Comparison of ENCODE assay signal across 25 cellular contexts in the genomic region with DNA sequence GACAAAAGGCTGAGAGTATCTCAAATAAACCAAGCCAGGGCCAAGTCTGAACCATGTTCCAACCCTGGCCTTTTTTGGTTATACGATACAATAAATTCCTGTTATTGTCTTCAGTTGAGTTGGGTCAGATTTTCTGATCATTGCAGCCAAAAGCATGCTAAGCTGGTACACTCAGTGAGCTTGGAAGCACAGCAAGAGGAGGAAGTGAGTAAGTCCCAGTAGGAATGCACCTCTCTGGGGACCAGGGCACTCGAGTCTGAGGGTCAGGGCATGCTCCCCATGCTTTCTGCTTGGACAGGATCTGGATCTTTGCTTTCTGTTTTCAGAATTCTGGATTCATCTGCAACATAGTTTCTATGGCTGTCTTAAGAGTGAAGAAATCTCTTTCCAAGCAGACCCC.
A peak's percentile ranks its signal among the peaks of the same experiment; 100 is the strongest.
DNase-seq lines count a peak whose midpoint lies in the region; ATAC-seq, FAIRE-seq and TF ChIP-seq lines count a peak whose summit lies in the region.
"Had no signal": no experiment of that assay in that cellular context is flagged by ENCODE, and none has a peak within 500 bp of the region (broad histone marks: within the 10 kb centered on the region; RNA-seq: fewer than 3 reads in every experiment).

No MANE protein-coding gene starts in this region.

- FAIRE-seq in H54 (lab: Jason Lieb, UNC) = peak; percentile 82
- peak; percentile 58 for FAIRE-seq in astrocyte (lab: Jason Lieb, UNC)
- FAIRE-seq: islet of Langerhans had no signal

- H3K27me3 Mint-ChIP-seq in astrocyte (ENCODE audit: low read depth, unreplicated experiment) = peaks cover 30% of the 10 kb centered on the region
- H3K27me3 Mint-ChIP-seq in endodermal cell (ENCODE audit: insufficient read depth) = peaks cover 3% of the 10 kb centered on the region

- H3K9ac ChIP-seq in astrocyte (ENCODE audit: low read length) = no peak overlapping the region
- no peak overlapping the region for H3K9ac ChIP-seq in endodermal cell (ENCODE audit: extremely low read depth, low read length, poor library complexity, severe bottlenecking)
- H3K9ac ChIP-seq: BLaER1 had no signal

- H3K36me3 ChIP-seq in astrocyte (ENCODE audit: insufficient read depth, low read length) (no peaks in the 10 kb centered on the region), aorta (ENCODE audit: control insufficient read depth in 1 of 2, insufficient read depth in 2 of 2, low read length in 1 of 2) (no peaks in the 10 kb centered on the region), endodermal cell (ENCODE audit: control insufficient read depth, insufficient read depth, low read length) (no peaks in the 10 kb centered on the region)
- H3K36me3 ChIP-seq: BLaER1, suprapubic skin had no signal

- H3K79me2 ChIP-seq in astrocyte (ENCODE audit: insufficient read depth, low read length) = no peaks in the 10 kb centered on the region

- H3K4me3 Mint-ChIP-seq in astrocyte (ENCODE audit: unreplicated experiment) = no peak overlapping the region
- no peak overlapping the region for H3K4me3 Mint-ChIP-seq in endodermal cell
- H3K4me3 Mint-ChIP-seq: activated CD4-positive, alpha-beta memory T cell treated with anti-CD3 and anti-CD28 coated beads for 36 hours; natural killer cell treated with Interleukin-12 subunit alpha and Interleukin-12 subunit beta and Interleukin-15 and Interleukin-18, amount 100 ng/mL, for 72 hours; T-helper 1 cell treated with Interleukin-12 subunit alpha and Interleukin-12 subunit beta and Interleukin-4 antibody, amounts not matched to agents 30 μg/mL and 1 μg/mL, for 36 hours had no signal

- no peaks in the 10 kb centered on the region for H3K27me3 ChIP-seq in astrocyte (ENCODE audit: insufficient read depth, low read length)
- no peaks in the 10 kb centered on the region for H3K27me3 ChIP-seq in aorta (ENCODE audit: control insufficient read depth in 1 of 2, insufficient read depth in 2 of 2, low read length in 1 of 2)
- H3K27me3 ChIP-seq in endodermal cell (ENCODE audit: control insufficient read depth, insufficient read depth, low read length, poor library complexity, severe bottlenecking) = no peaks in the 10 kb centered on the region
- H3K27me3 ChIP-seq: BLaER1, suprapubic skin had no signal

- peak overlapping the region; percentile 44 for H3K4me2 ChIP-seq in astrocyte (ENCODE audit: low read length)
- H3K4me2 ChIP-seq: BLaER1, smooth muscle cell had no signal

- H3K27ac Mint-ChIP-seq in astrocyte (ENCODE audit: unreplicated experiment) (no peak overlapping the region), endodermal cell (no peak overlapping the region)
- H3K27ac Mint-ChIP-seq: activated CD4-positive, alpha-beta memory T cell treated with anti-CD3 and anti-CD28 coated beads for 36 hours; natural killer cell treated with Interleukin-12 subunit alpha and Interleukin-12 subunit beta and Interleukin-15 and Interleukin-18, amount 100 ng/mL, for 72 hours; T-helper 1 cell treated with Interleukin-12 subunit alpha and Interleukin-12 subunit beta and Interleukin-4 antibody, amounts not matched to agents 30 μg/mL and 1 μg/mL, for 36 hours had no signal

- ATAC-seq in aorta (ENCODE audit: low FRiP score) = peak; percentile 83
- no peak for ATAC-seq in left colon
- ATAC-seq in GM21528 (IDR thresholded peaks at IDR 0.05; ENCODE audit: low FRiP score, unreplicated experiment) = no peak

- peaks cover 14% of the 10 kb centered on the region for H3K4me1 ChIP-seq in astrocyte (ENCODE audit: insufficient read depth, low read length)
- peaks cover 0 to 4% of the 10 kb centered on the region in 2 donors for H3K4me1 ChIP-seq in aorta (ENCODE audit: control insufficient read depth in 1 of 2, insufficient read depth in 2 of 2, low read length in 2 of 2)
- peaks cover 6% of the 10 kb centered on the region for H3K4me1 ChIP-seq in endodermal cell (ENCODE audit: control insufficient read depth, insufficient read depth, low read length)
- H3K4me1 ChIP-seq: BLaER1, suprapubic skin had no signal

- no peaks in the 10 kb centered on the region for H3K9me3 ChIP-seq in astrocyte (ENCODE audit: insufficient read depth, low read depth, low read length)
- no peaks in the 10 kb centered on the region for H3K9me3 ChIP-seq in aorta (ENCODE audit: control insufficient read depth, low read length)
- H3K9me3 ChIP-seq in endodermal cell (ENCODE audit: control insufficient read depth, low read length) = no peaks in the 10 kb centered on the region
- H3K9me3 ChIP-seq: suprapubic skin had no signal

- intact Hi-C loops in aorta (cut with DNase I) = loop anchor here in 1 of 2 donors (5.0 kb wide), 1 partner anchor 34 kb away; no protein-coding TSS in a partner anchor
- intact Hi-C loops in left colon (cut with DNase I, micrococcal nuclease) = no loop called here

- H3K4me1 Mint-ChIP-seq in astrocyte (ENCODE audit: low read depth, unreplicated experiment) (peaks cover 5% of the 10 kb centered on the region), endodermal cell (peaks cover 23% of the 10 kb centered on the region)

- no peak overlapping the region for H3K4me3 ChIP-seq in astrocyte (ENCODE audit: insufficient read depth, low read depth, low read length)
- no peak overlapping the region for H3K4me3 ChIP-seq in aorta (ENCODE audit: low read length in 2 of 2)
- no peak overlapping the region for H3K4me3 ChIP-seq in endodermal cell (ENCODE audit: low read length)
- H3K4me3 ChIP-seq: BLaER1, smooth muscle cell, suprapubic skin had no signal

- 0 to 4% methylated on average over 2 of the region's 2 CpGs for WGBS in aorta, 2 donors
- 50 to 64% methylated on average over 1 to 2 of the region's 2 CpGs for WGBS in endodermal cell (ENCODE audit: insufficient coverage in 1 of 2, insufficient read length in 1 of 2), 2 experiments

- peaks cover 12% of the 10 kb centered on the region for H3K9me3 Mint-ChIP-seq in astrocyte (ENCODE audit: unreplicated experiment)
- H3K9me3 Mint-ChIP-seq in endodermal cell = peaks cover 6% of the 10 kb centered on the region
- H3K9me3 Mint-ChIP-seq: activated CD4-positive, alpha-beta memory T cell treated with anti-CD3 and anti-CD28 coated beads for 36 hours; natural killer cell treated with Interleukin-12 subunit alpha and Interleukin-12 subunit beta and Interleukin-15 and Interleukin-18, amount 100 ng/mL, for 72 hours; T-helper 1 cell treated with Interleukin-12 subunit alpha and Interleukin-12 subunit beta and Interleukin-4 antibody, amounts not matched to agents 30 μg/mL and 1 μg/mL, for 36 hours had no signal

- H3K36me3 Mint-ChIP-seq in astrocyte (ENCODE audit: low read depth, unreplicated experiment) (no peaks in the 10 kb centered on the region), endodermal cell (ENCODE audit: low read depth) (no peaks in the 10 kb centered on the region)
- H3K36me3 Mint-ChIP-seq: activated CD4-positive, alpha-beta memory T cell treated with anti-CD3 and anti-CD28 coated beads for 36 hours; natural killer cell treated with Interleukin-12 subunit alpha and Interleukin-12 subunit beta and Interleukin-15 and Interleukin-18, amount 100 ng/mL, for 72 hours had no signal

- DNase-seq in H54 (ENCODE audit: insufficient read length, low spot score) = peak; percentile 33
- peak; percentile 33 for DNase-seq in astrocyte (ENCODE audit: low read depth)
- DNase-seq in glomerular visceral epithelial cell (ENCODE audit: extremely low spot score) = peak; percentile 13
- DNase-seq in aorta = peak in 1 of 2 donors; percentile 78
- no peak for DNase-seq in endodermal cell
- DNase-seq in left colon = no peak
- DNase-seq: activated CD4-positive, alpha-beta memory T cell treated with anti-CD3 and anti-CD28 coated beads for 36 hours; activated naive CD4-positive, alpha-beta T cell treated with anti-CD3 and anti-CD28 coated beads, Interleukin-2, amount 50 U/mL, for 16 hours; activated T-cell treated with anti-CD3 and anti-CD28 coated beads, Interleukin-2, amount 50 U/mL, for 1 hour; DMS 273 treated with DMSO at 0.1 percent for 48 hours; erythroblast; head of caudate nucleus; mesenchymal stem cell; NCI-H1930; NCI-H510A; SHP77 treated with DMSO at 0.1 percent for 48 hours; stimulated activated CD4-positive, alpha-beta T cell treated with anti-CD3 and anti-CD28 coated beads, Interleukin-4, amount 100 ng/mL, for 24 hours had no signal

- no peak overlapping the region for H2AFZ ChIP-seq in astrocyte (ENCODE audit: low read depth, low read length)

- TF ChIP-seq POLR2A in H54 (IDR thresholded peaks at IDR 0.05; ENCODE audit: low read depth, low read length) = no peak

- TF ChIP-seq CTCF in astrocyte (IDR thresholded peaks at IDR 0.05; ENCODE audit: insufficient read depth, low read depth, low read length) (no peak), endodermal cell (conservative IDR thresholded peaks at IDR 0.05) (no peak)

- no peak overlapping the region for H3K27ac ChIP-seq in astrocyte (ENCODE audit: low read depth, low read length)
- H3K27ac ChIP-seq in aorta (ENCODE audit: low read depth in 1 of 2, low read length in 2 of 2) = peak overlapping the region; percentile 99 to 100
- no peak overlapping the region for H3K27ac ChIP-seq in endodermal cell (ENCODE audit: low read depth, low read length)
- H3K27ac ChIP-seq: BLaER1, suprapubic skin, VCaP had no signal

- no peaks in the 10 kb centered on the region for H4K20me1 ChIP-seq in astrocyte (ENCODE audit: insufficient read depth, low read length)
- H4K20me1 ChIP-seq: BLaER1 had no signal

Comparison
In these comparisons a context has a peak if more than half of its experiments do, and no peak if none do; other contexts are left out.
1. DNase-seq: peak in H54 (single experiment), astrocyte (single experiment) and glomerular visceral epithelial cell (single experiment); none in endodermal cell (single experiment) and left colon (0 of 2).
2. H3K27ac ChIP-seq: peak in aorta (2 of 2); none in astrocyte (single experiment) and endodermal cell (single experiment).